20 cellular contexts compared by ENCODE assay signal in the genomic region with DNA sequence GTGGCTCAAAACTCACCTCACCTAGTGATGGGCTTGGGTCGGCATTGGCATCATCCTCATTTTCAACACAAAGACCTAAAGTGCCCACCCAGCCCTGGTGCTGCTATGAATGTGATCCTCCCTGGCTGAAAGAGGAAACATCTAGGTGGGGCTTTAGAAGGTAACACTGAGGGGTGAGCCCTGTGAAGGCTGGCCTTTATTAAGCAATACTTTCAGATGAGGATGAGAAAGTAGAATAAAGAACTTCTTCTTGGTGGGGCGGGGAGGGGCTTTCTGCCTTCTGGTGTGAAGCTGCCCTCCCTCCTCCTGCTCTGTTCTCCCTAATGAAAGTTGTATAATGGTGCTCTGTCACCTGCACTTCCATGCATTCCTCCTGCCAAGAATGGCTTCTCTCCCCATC.
DNase-seq lines count a peak whose midpoint lies in the region; ATAC-seq and TF ChIP-seq lines count a peak whose summit lies in the region.
"Had no signal": no experiment of that assay in that cellular context is flagged by ENCODE, and none has a peak within 500 bp of the region (broad histone marks: within the 10 kb centered on the region; RNA-seq: fewer than 3 reads in every experiment).

No MANE protein-coding gene starts in this region.

- H3K4me3 ChIP-seq in CD8-positive, alpha-beta memory T cell (ENCODE audit: low read length): no peak overlapping the region
- no peak overlapping the region for H3K4me3 ChIP-seq in GM23338
- H3K4me3 ChIP-seq: esophagus muscularis mucosa, suprapubic skin, vagina had no signal

- peaks cover 29% of the 10 kb centered on the region for H3K79me2 ChIP-seq in GM23338 (replicated peaks; ENCODE audit: insufficient read depth)

- H3K4me1 ChIP-seq in CD8-positive, alpha-beta memory T cell (ENCODE audit: insufficient read depth, low read length): peaks cover 96% of the 10 kb centered on the region
- H3K4me1 ChIP-seq in GM23338 (ENCODE audit: insufficient read depth): no peaks in the 10 kb centered on the region; the same call in 1 of the 2 replicates

- H4K20me1 ChIP-seq in GM23338 (replicated peaks; ENCODE audit: insufficient read depth): no peaks in the 10 kb centered on the region

- peaks cover 86% of the 10 kb centered on the region for H3K36me3 Mint-ChIP-seq in activated CD4-positive, alpha-beta T cell treated with anti-CD3 and anti-CD28 coated beads, Interleukin-2, amount 10 ng/mL, durations not matched to agents 24 days and 14 days (ENCODE audit: low read depth)
- peaks cover 39 to 97% (median 44%) of the 10 kb centered on the region in 3 donors for H3K36me3 Mint-ChIP-seq in CD8-positive, alpha-beta memory T cell
- peaks cover 93% of the 10 kb centered on the region for H3K36me3 Mint-ChIP-seq in activated T-helper 2 cell treated with anti-CD3 and anti-CD28 coated beads, Interferon-gamma antibody, Interleukin-2, Interleukin-4, amounts not matched to agents 10 μg/mL and 5 μg/mL and 100 μg/mL, durations not matched to agents 14 hours and 24 hours and 36 hours (ENCODE audit: low read depth)
- H3K36me3 Mint-ChIP-seq in nephron progenitor cell (ENCODE audit: low read depth): peaks cover 56% of the 10 kb centered on the region
- H3K36me3 Mint-ChIP-seq in GM23338 (ENCODE audit: low read depth): peaks cover 28% of the 10 kb centered on the region

- peak overlapping the region; percentile 58 for H3K27ac Mint-ChIP-seq in activated CD4-positive, alpha-beta T cell treated with anti-CD3 and anti-CD28 coated beads, Interleukin-2, amount 10 ng/mL, durations not matched to agents 24 days and 14 days
- H3K27ac Mint-ChIP-seq in CD8-positive, alpha-beta memory T cell: peak overlapping the region; percentile 91 to 100 (median 96)
- peak overlapping the region; percentile 18 for H3K27ac Mint-ChIP-seq in activated T-helper 2 cell treated with anti-CD3 and anti-CD28 coated beads, Interferon-gamma antibody, Interleukin-2, Interleukin-4, amounts not matched to agents 10 μg/mL and 5 μg/mL and 100 μg/mL, durations not matched to agents 14 hours and 24 hours and 36 hours
- peak overlapping the region; percentile 57 for H3K27ac Mint-ChIP-seq in nephron progenitor cell
- H3K27ac Mint-ChIP-seq in GM23338: no peak overlapping the region

- H3K4me1 Mint-ChIP-seq in activated CD4-positive, alpha-beta T cell treated with anti-CD3 and anti-CD28 coated beads, Interleukin-2, amount 10 ng/mL, durations not matched to agents 24 days and 14 days: peaks cover 72% of the 10 kb centered on the region
- peaks cover 96 to 99% (median 99%) of the 10 kb centered on the region in 3 donors for H3K4me1 Mint-ChIP-seq in CD8-positive, alpha-beta memory T cell
- H3K4me1 Mint-ChIP-seq in activated T-helper 2 cell treated with anti-CD3 and anti-CD28 coated beads, Interferon-gamma antibody, Interleukin-2, Interleukin-4, amounts not matched to agents 10 μg/mL and 5 μg/mL and 100 μg/mL, durations not matched to agents 14 hours and 24 hours and 36 hours (ENCODE audit: low read depth): peaks cover 70% of the 10 kb centered on the region
- H3K4me1 Mint-ChIP-seq in nephron progenitor cell (peaks cover 53% of the 10 kb centered on the region), GM23338 (peaks cover 16% of the 10 kb centered on the region)

- H3K27ac ChIP-seq in CD8-positive, alpha-beta memory T cell (ENCODE audit: low read depth, low read length): no peak overlapping the region
- H3K27ac ChIP-seq in GM23338 (ENCODE audit: low read depth): no peak overlapping the region
- H3K27ac ChIP-seq: esophagus muscularis mucosa, suprapubic skin, vagina had no signal

- intact Hi-C loops in activated CD4-positive, alpha-beta T cell treated with anti-CD3 and anti-CD28 coated beads, Interleukin-2, amount 10 ng/mL, durations not matched to agents 24 days and 14 days (cut with micrococcal nuclease): no loop called here
- intact Hi-C loops in activated T-helper 2 cell treated with anti-CD3 and anti-CD28 coated beads, Interferon-gamma antibody, Interleukin-2, Interleukin-4, amounts not matched to agents 10 μg/mL and 5 μg/mL and 100 μg/mL, durations not matched to agents 14 hours and 24 hours and 36 hours (cut with micrococcal nuclease): no loop called here

- CTCF ChIA-PET in CD8-positive, alpha-beta memory T cell (lab: Charles Lee): interaction anchor here (2.3 kb wide), 2 partner anchors 9 to 17 kb away, joined by 4 to 6 read pairs; no protein-coding TSS in a partner anchor

- DNase-seq in activated CD4-positive, alpha-beta T cell treated with anti-CD3 and anti-CD28 coated beads, Interleukin-2, amount 10 ng/mL, durations not matched to agents 24 days and 14 days: no peak
- DNase-seq in activated CD4-positive, alpha-beta T cell treated with anti-CD3 and anti-CD28 coated beads for 4 hours: no peak
- no peak for DNase-seq in CD8-positive, alpha-beta memory T cell
- no peak for DNase-seq in activated T-helper 2 cell treated with anti-CD3 and anti-CD28 coated beads, Interferon-gamma antibody, Interleukin-2, Interleukin-4, amounts not matched to agents 10 μg/mL and 5 μg/mL and 100 μg/mL, durations not matched to agents 14 hours and 24 hours and 36 hours (ENCODE audit: low spot score)
- DNase-seq in nephron progenitor cell (no peak), SIG-M5 (lab: John Stamatoyannopoulos, UW) (no peak), NCI-H524 treated with DMSO at 0.1 percent for 48 hours (lab: John Stamatoyannopoulos, UW) (no peak), GM23338 (ENCODE audit: low spot score) (no peak)
- DNase-seq: activated CD4-positive, alpha-beta T cell treated with anti-CD3 and anti-CD28 coated beads, Interleukin-2, amount 50 U/mL, for 4 hours; activated effector memory CD4-positive, alpha-beta T cell treated with anti-CD3 and anti-CD28 coated beads, Interleukin-2, amount 50 U/mL, for 16 hours; effector CD4-positive, alpha-beta T cell; HCEC 1CT; IMR-90; NCI-H1694; NCI-H82; stimulated activated CD4-positive, alpha-beta T cell treated with anti-CD3 and anti-CD28 coated beads, Interleukin-4, amount 100 ng/mL, for 4 hours had no signal

- POLR2A ChIA-PET in CD8-positive, alpha-beta memory T cell (lab: Charles Lee): no interaction called here

- no peak overlapping the region for H3K4me3 Mint-ChIP-seq in activated CD4-positive, alpha-beta T cell treated with anti-CD3 and anti-CD28 coated beads, Interleukin-2, amount 10 ng/mL, durations not matched to agents 24 days and 14 days
- H3K4me3 Mint-ChIP-seq in CD8-positive, alpha-beta memory T cell: peak overlapping the region in 6 of 7 donors; percentile 50 to 81 (median 70)
- H3K4me3 Mint-ChIP-seq in activated T-helper 2 cell treated with anti-CD3 and anti-CD28 coated beads, Interferon-gamma antibody, Interleukin-2, Interleukin-4, amounts not matched to agents 10 μg/mL and 5 μg/mL and 100 μg/mL, durations not matched to agents 14 hours and 24 hours and 36 hours (ENCODE audit: low read depth): no peak overlapping the region
- H3K4me3 Mint-ChIP-seq in nephron progenitor cell: no peak overlapping the region
- H3K4me3 Mint-ChIP-seq in GM23338: no peak overlapping the region

- H3K27me3 Mint-ChIP-seq in activated CD4-positive, alpha-beta T cell treated with anti-CD3 and anti-CD28 coated beads, Interleukin-2, amount 10 ng/mL, durations not matched to agents 24 days and 14 days: no peaks in the 10 kb centered on the region
- no peaks in the 10 kb centered on the region for H3K27me3 Mint-ChIP-seq in CD8-positive, alpha-beta memory T cell
- H3K27me3 Mint-ChIP-seq in activated T-helper 2 cell treated with anti-CD3 and anti-CD28 coated beads, Interferon-gamma antibody, Interleukin-2, Interleukin-4, amounts not matched to agents 10 μg/mL and 5 μg/mL and 100 μg/mL, durations not matched to agents 14 hours and 24 hours and 36 hours (ENCODE audit: low read depth): no peaks in the 10 kb centered on the region
- no peaks in the 10 kb centered on the region for H3K27me3 Mint-ChIP-seq in nephron progenitor cell (ENCODE audit: low read depth, poor library complexity)
- no peaks in the 10 kb centered on the region for H3K27me3 Mint-ChIP-seq in GM23338 (ENCODE audit: insufficient read depth, low read depth, poor library complexity)

- H3F3A ChIP-seq in GM23338 (replicated peaks; ENCODE audit: low read depth): no peaks in the 10 kb centered on the region

- no peak for ATAC-seq in GM23338

- H3K36me3 ChIP-seq in CD8-positive, alpha-beta memory T cell (ENCODE audit: insufficient read depth, low read length): peaks cover 1% of the 10 kb centered on the region
- no peaks in the 10 kb centered on the region for H3K36me3 ChIP-seq in GM23338 (ENCODE audit: insufficient read depth)
- H3K36me3 ChIP-seq: BE2C, esophagus muscularis mucosa, suprapubic skin, vagina had no signal

- no peaks in the 10 kb centered on the region for H3K9me3 Mint-ChIP-seq in activated CD4-positive, alpha-beta T cell treated with anti-CD3 and anti-CD28 coated beads, Interleukin-2, amount 10 ng/mL, durations not matched to agents 24 days and 14 days
- no peaks in the 10 kb centered on the region for H3K9me3 Mint-ChIP-seq in CD8-positive, alpha-beta memory T cell
- H3K9me3 Mint-ChIP-seq in activated T-helper 2 cell treated with anti-CD3 and anti-CD28 coated beads, Interferon-gamma antibody, Interleukin-2, Interleukin-4, amounts not matched to agents 10 μg/mL and 5 μg/mL and 100 μg/mL, durations not matched to agents 14 hours and 24 hours and 36 hours: no peaks in the 10 kb centered on the region
- peaks cover 13% of the 10 kb centered on the region for H3K9me3 Mint-ChIP-seq in nephron progenitor cell
- peaks cover 4% of the 10 kb centered on the region; the same call in 1 of the 3 replicates for H3K9me3 Mint-ChIP-seq in GM23338

- H3K9me3 ChIP-seq in CD8-positive, alpha-beta memory T cell (ENCODE audit: low read length): no peaks in the 10 kb centered on the region
- H3K9me3 ChIP-seq: BE2C, esophagus muscularis mucosa, suprapubic skin, vagina had no signal

- no peaks in the 10 kb centered on the region for H3K27me3 ChIP-seq in CD8-positive, alpha-beta memory T cell (ENCODE audit: insufficient read depth, low read length, poor library complexity, severe bottlenecking)
- no peaks in the 10 kb centered on the region for H3K27me3 ChIP-seq in GM23338 (ENCODE audit: insufficient read depth)
- H3K27me3 ChIP-seq: BE2C, esophagus muscularis mucosa, suprapubic skin, vagina had no signal

- no peak overlapping the region for H2AFZ ChIP-seq in GM23338

- TF ChIP-seq CTCF in nephron progenitor cell (IDR thresholded peaks at IDR 0.05): no peak
- TF ChIP-seq CTCF in GM23338 (conservative IDR thresholded peaks at IDR 0.05; ENCODE audit: low read depth in 2 of 2): no peak

- H3K9me2 ChIP-seq in GM23338 (ENCODE audit: insufficient read depth): peaks cover 3% of the 10 kb centered on the region; the same call in 1 of the 2 replicates

- no peak overlapping the region for H3K4me2 ChIP-seq in GM23338

TF ChIP-seq in GM23338, 12 proteins besides CTCF, POLR2A, EP300 and RAD21 (continues in another document):
- TF ChIP-seq POLR2AphosphoS5 (IDR thresholded peaks at IDR 0.05; ENCODE audit: low read depth): no peak
- no peak for TF ChIP-seq STAT1 (IDR thresholded peaks at IDR 0.05; ENCODE audit: unreplicated experiment)

Comparison
In these comparisons a context has a peak if more than half of its experiments do, and no peak if none do; other contexts are left out.
1. H3K4me3 Mint-ChIP-seq: peak in CD8-positive, alpha-beta memory T cell (6 of 7); none in activated CD4-positive, alpha-beta T cell treated with anti-CD3 and anti-CD28 coated beads, Interleukin-2, amount 10 ng/mL, durations not matched to agents 24 days and 14 days (single experiment), activated T-helper 2 cell treated with anti-CD3 and anti-CD28 coated beads, Interferon-gamma antibody, Interleukin-2, Interleukin-4, amounts not matched to agents 10 μg/mL and 5 μg/mL and 100 μg/mL, durations not matched to agents 14 hours and 24 hours and 36 hours (single experiment), nephron progenitor cell (single experiment) and GM23338 (single experiment).